In the genomic region with DNA sequence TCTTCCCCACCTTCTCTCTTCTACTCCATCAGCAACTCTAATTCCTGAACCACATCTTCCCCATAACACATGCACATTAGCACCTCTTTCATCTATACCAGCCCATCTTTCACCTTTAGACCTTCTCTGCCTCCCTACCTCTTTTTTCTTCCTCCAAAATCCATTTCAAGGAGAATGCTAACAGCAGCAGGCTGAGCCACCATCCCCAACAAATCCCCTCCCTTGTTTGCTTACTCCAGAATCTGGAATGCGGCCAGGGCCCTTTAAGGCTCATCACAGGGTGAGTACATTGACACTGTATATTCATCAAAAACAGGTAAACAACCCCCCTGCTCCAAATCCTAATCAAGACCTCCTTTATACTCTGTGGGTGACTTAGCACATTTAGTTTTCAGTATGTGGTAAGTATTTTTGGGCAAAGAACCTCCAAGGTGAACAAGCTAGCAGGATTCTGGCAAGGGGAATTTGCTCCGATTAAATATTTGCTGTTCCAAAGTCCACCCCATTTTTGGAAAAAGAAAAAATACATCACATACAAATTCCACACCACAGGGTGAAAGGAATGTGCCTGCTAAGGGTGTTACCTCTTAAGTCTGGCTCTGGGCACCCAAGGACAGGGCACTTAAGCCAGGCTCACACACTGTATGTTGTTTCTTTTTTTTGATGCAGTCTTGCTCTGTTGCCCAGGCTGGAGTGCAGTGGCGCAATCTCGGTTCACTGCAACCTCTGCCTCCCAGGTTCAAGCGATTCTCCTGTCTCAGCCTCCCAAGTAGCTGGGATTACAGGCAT, we compare ENCODE assay signal across 9 cellular contexts.
A peak's percentile ranks its signal among the peaks of the same experiment; 100 is the strongest.
DNase-seq lines count a peak whose midpoint lies in the region; ATAC-seq and TF ChIP-seq lines count a peak whose summit lies in the region.
"Had no signal": no experiment of that assay in that cellular context is flagged by ENCODE, and none has a peak within 500 bp of the region (broad histone marks: within the 10 kb centered on the region; RNA-seq: fewer than 3 reads in every experiment).

No MANE protein-coding gene starts in this region.

- peaks cover 39% of the 10 kb centered on the region for H3K79me2 ChIP-seq in OCI-LY1 (ENCODE audit: insufficient read depth, low read length)

- H3K27ac ChIP-seq in right atrium auricular region: no peak overlapping the region
- peak overlapping the region; percentile 99 for H3K27ac ChIP-seq in OCI-LY1 (ENCODE audit: low read depth, low read length, poor library complexity, severe bottlenecking)
- H3K27ac ChIP-seq in iPS DF 6.9 (ENCODE audit: low read length): peak overlapping the region; percentile 80
- H3K27ac ChIP-seq in upper lobe of right lung: peak overlapping the region; percentile 60

- no peak for DNase-seq in left ventricle myocardium superior
- DNase-seq in right atrium auricular region (ENCODE audit: low spot score): no peak
- DNase-seq in iPS DF 6.9 (ENCODE audit: low read depth, low spot score): peak; percentile 67
- DNase-seq in upper lobe of right lung: peak; percentile 72
- DNase-seq in AG08395 (ENCODE audit: low spot score): no peak
- no peak for DNase-seq in immature natural killer cell
- DNase-seq: activated CD4-positive, alpha-beta T cell treated with anti-CD3 and anti-CD28 coated beads, Interleukin-2, amount 50 U/mL, for 1 hour had no signal

- WGBS in iPS DF 6.9 (ENCODE audit: insufficient coverage, insufficient read length): no CpG with 5 or more reads among the region's 5 CpGs

- H3K27me3 ChIP-seq in right atrium auricular region (no peaks in the 10 kb centered on the region), OCI-LY1 (ENCODE audit: insufficient read depth, low read length) (no peaks in the 10 kb centered on the region), iPS DF 6.9 (ENCODE audit: control insufficient read depth, insufficient read depth, low read length) (no peaks in the 10 kb centered on the region), upper lobe of right lung (no peaks in the 10 kb centered on the region)

- no peak overlapping the region for H2AFZ ChIP-seq in OCI-LY1 (ENCODE audit: low read length)

- no peaks in the 10 kb centered on the region for H3K9me3 Mint-ChIP-seq in immature natural killer cell

- TF ChIP-seq CTCF in right atrium auricular region (IDR thresholded peaks at IDR 0.05) (no peak), OCI-LY1 (IDR thresholded peaks at IDR 0.05; ENCODE audit: low read length) (no peak), upper lobe of right lung (IDR thresholded peaks at IDR 0.05) (no peak)

- no peaks in the 10 kb centered on the region for H3K36me3 Mint-ChIP-seq in immature natural killer cell

- H3F3A ChIP-seq in OCI-LY1 (ENCODE audit: insufficient read depth, low read length): peaks cover 7% of the 10 kb centered on the region; the same call in 1 of the 2 replicates

- no peak overlapping the region for H3K4me3 ChIP-seq in right atrium auricular region
- peak overlapping the region; percentile 27 for H3K4me3 ChIP-seq in OCI-LY1 (ENCODE audit: low read depth, low read length, poor library complexity, severe bottlenecking)
- H3K4me3 ChIP-seq in iPS DF 6.9 (ENCODE audit: low read length): no peak overlapping the region
- H3K4me3 ChIP-seq in upper lobe of right lung: no peak overlapping the region

- H3K9me3 ChIP-seq in right atrium auricular region: no peaks in the 10 kb centered on the region
- H3K9me3 ChIP-seq in OCI-LY1 (ENCODE audit: low read length): no peaks in the 10 kb centered on the region
- no peaks in the 10 kb centered on the region for H3K9me3 ChIP-seq in iPS DF 6.9 (ENCODE audit: control insufficient read depth, insufficient read depth, low read length)
- H3K9me3 ChIP-seq in upper lobe of right lung: no peaks in the 10 kb centered on the region

- peak overlapping the region; percentile 61 for H3K4me2 ChIP-seq in OCI-LY1 (ENCODE audit: low read length)

- H4K20me1 ChIP-seq in OCI-LY1 (ENCODE audit: insufficient read depth, low read length): no peaks in the 10 kb centered on the region

- H3K27me3 Mint-ChIP-seq in immature natural killer cell (ENCODE audit: low read depth in 3 of 3): peaks cover 0 to 4% (median 0%) of the 10 kb centered on the region in 3 donors

- H3K4me1 ChIP-seq in right atrium auricular region (peaks cover 0 to 37% of the 10 kb centered on the region in 2 donors), OCI-LY1 (ENCODE audit: insufficient read depth, low read length, severe bottlenecking) (peaks cover 100% of the 10 kb centered on the region), iPS DF 6.9 (ENCODE audit: control insufficient read depth, insufficient read depth, low read length) (peaks cover 16% of the 10 kb centered on the region; the same call in 1 of the 2 replicates), upper lobe of right lung (peaks cover 49% of the 10 kb centered on the region)

- no peaks in the 10 kb centered on the region for H3K9me2 ChIP-seq in OCI-LY1 (ENCODE audit: low read depth, low read length)

- intact Hi-C loops in left ventricle myocardium superior (cut with micrococcal nuclease) (no loop called here), upper lobe of right lung (cut with DNase I) (no loop called here)

- H3K9ac ChIP-seq in OCI-LY1 (ENCODE audit: low read length): peak overlapping the region; percentile 73

- H3K27ac Mint-ChIP-seq in immature natural killer cell: no peak overlapping the region

- no peak overlapping the region for H3K4me3 Mint-ChIP-seq in immature natural killer cell

- ATAC-seq in left ventricle myocardium superior (peak; percentile 24), upper lobe of right lung (peak; percentile 87), GM18909 (IDR thresholded peaks at IDR 0.05; ENCODE audit: poor library complexity, unreplicated experiment) (no peak)

- peaks cover 40 to 49% of the 10 kb centered on the region in 2 donors for H3K4me1 Mint-ChIP-seq in immature natural killer cell

- H3K36me3 ChIP-seq in right atrium auricular region: no peaks in the 10 kb centered on the region
- H3K36me3 ChIP-seq in OCI-LY1 (ENCODE audit: insufficient read depth, low read length): peaks cover 10% of the 10 kb centered on the region; the same call in 1 of the 2 replicates
- H3K36me3 ChIP-seq in iPS DF 6.9 (ENCODE audit: control insufficient read depth, insufficient read depth, low read length): no peaks in the 10 kb centered on the region
- no peaks in the 10 kb centered on the region for H3K36me3 ChIP-seq in upper lobe of right lung

Comparison
In these comparisons a context has a peak if more than half of its experiments do, and no peak if none do; other contexts are left out.
1. DNase-seq: peak in iPS DF 6.9 (single experiment) and upper lobe of right lung (single experiment); none in left ventricle myocardium superior (single experiment), right atrium auricular region (single experiment), AG08395 (single experiment) and immature natural killer cell (0 of 3).
2. H3K27ac ChIP-seq: peak in OCI-LY1 (single experiment), iPS DF 6.9 (single experiment) and upper lobe of right lung (single experiment); none in right atrium auricular region (0 of 2).